ENCODE assay signal across 20 cellular contexts in genomic region chr20:46051556-46052323, GRCh38. TPM values are rescaled to one million over a fixed set of nuclear protein-coding genes. Genes with fewer than 3 reads are reported as not detected.
DNase-seq lines count a peak whose midpoint lies in the region; ATAC-seq and TF ChIP-seq lines count a peak whose summit lies in the region.
"Had no signal": no experiment of that assay in that cellular context is flagged by ENCODE, and none has a peak within 500 bp of the region (broad histone marks: within the 10 kb centered on the region; RNA-seq: fewer than 3 reads in every experiment).

No MANE protein-coding gene starts in this region.

- H3K9me3 Mint-ChIP-seq in activated T-cell treated with anti-CD3 and anti-CD28 coated beads, Interleukin-2, amount 50 U/mL, for 72 hours, result no peaks in the 10 kb centered on the region
- H3K9me3 Mint-ChIP-seq: H9; T-helper 2 cell treated with Interferon-gamma antibody and Interleukin-4, amounts not matched to agents 5 μg/mL and 100 μg/mL, for 36 hours had no signal

- TF ChIP-seq CTCF in BE2C (IDR thresholded peaks at IDR 0.05; ENCODE audit: low read depth, low read length), result no peak

- no peak overlapping the region for H3K4me3 Mint-ChIP-seq in activated T-cell treated with anti-CD3 and anti-CD28 coated beads, Interleukin-2, amount 50 U/mL, for 72 hours
- H3K4me3 Mint-ChIP-seq: activated CD4-positive, alpha-beta T cell treated with anti-CD3 and anti-CD28 coated beads for 36 hours; activated naive CD8-positive, alpha-beta T cell; H9; T-helper 2 cell treated with Interferon-gamma antibody and Interleukin-4, amounts not matched to agents 5 μg/mL and 100 μg/mL, for 36 hours had no signal

- H3K27me3 Mint-ChIP-seq in activated T-cell treated with anti-CD3 and anti-CD28 coated beads, Interleukin-2, amount 50 U/mL, for 72 hours (ENCODE audit: low read depth), result peaks cover 23% of the 10 kb centered on the region

- H3K4me1 Mint-ChIP-seq in activated T-cell treated with anti-CD3 and anti-CD28 coated beads, Interleukin-2, amount 50 U/mL, for 72 hours (ENCODE audit: low read depth), result no peaks in the 10 kb centered on the region
- H3K4me1 Mint-ChIP-seq: activated CD4-positive, alpha-beta T cell treated with anti-CD3 and anti-CD28 coated beads for 36 hours; H9 had no signal

- no peaks in the 10 kb centered on the region for H3K9me3 ChIP-seq in BE2C
- H3K9me3 ChIP-seq: stomach, vagina had no signal

- no peaks in the 10 kb centered on the region for H3K36me3 ChIP-seq in BE2C
- H3K36me3 ChIP-seq: stomach, vagina had no signal

- ATAC-seq in activated T-cell treated with anti-CD3 and anti-CD28 coated beads, Interleukin-2, amount 50 U/mL, for 72 hours (replicated peaks in 1 of 2), result no peak
- no peak for ATAC-seq in HG03280 (IDR thresholded peaks at IDR 0.05; ENCODE audit: unreplicated experiment)
- ATAC-seq: activated CD4-positive, alpha-beta T cell treated with anti-CD3 and anti-CD28 coated beads for 36 hours had no signal

- no peaks in the 10 kb centered on the region for H3K36me3 Mint-ChIP-seq in activated T-cell treated with anti-CD3 and anti-CD28 coated beads, Interleukin-2, amount 50 U/mL, for 72 hours (ENCODE audit: insufficient read depth in 2 of 2)

- no peak overlapping the region for H3K4me3 ChIP-seq in BE2C (ENCODE audit: low read depth, low read length)
- H3K4me3 ChIP-seq: skin epidermis, stomach, vagina had no signal

- H3K4me1 ChIP-seq in BE2C, result no peaks in the 10 kb centered on the region
- H3K4me1 ChIP-seq: stomach, vagina had no signal

- peak; percentile 67 for DNase-seq in BE2C
- DNase-seq in DMS79 treated with DMSO at 0.1 percent for 48 hours (lab: John Stamatoyannopoulos, UW), result peak; percentile 49
- peak; percentile 10 for DNase-seq in NCI-H2029 treated with DMSO at 0.1 percent for 48 hours (lab: John Stamatoyannopoulos, UW)
- DNase-seq in SHP77 treated with DMSO at 0.1 percent for 48 hours (lab: John Stamatoyannopoulos, UW), result peak; percentile 17
- no peak for DNase-seq in activated T-cell treated with anti-CD3 and anti-CD28 coated beads, Interleukin-2, amount 50 U/mL, for 72 hours
- DNase-seq in NOMO-1 (lab: John Stamatoyannopoulos, UW; ENCODE audit: unreplicated experiment in 2 of 2), result no peak
- DNase-seq: activated CD4-positive, alpha-beta T cell treated with anti-CD3 and anti-CD28 coated beads for 36 hours; effector CD8-positive, alpha-beta T cell; H9; Karpas-422; NCI-H446 treated with DMSO at 0.1 percent for 48 hours; Right ventricle myocardium superior; stomach had no signal

- no peak overlapping the region for H3K27ac Mint-ChIP-seq in activated T-cell treated with anti-CD3 and anti-CD28 coated beads, Interleukin-2, amount 50 U/mL, for 72 hours
- H3K27ac Mint-ChIP-seq: activated CD4-positive, alpha-beta T cell treated with anti-CD3 and anti-CD28 coated beads for 36 hours; activated naive CD8-positive, alpha-beta T cell; H9; T-helper 2 cell treated with Interferon-gamma antibody and Interleukin-4, amounts not matched to agents 5 μg/mL and 100 μg/mL, for 36 hours had no signal

- H3K27me3 ChIP-seq in BE2C, result no peaks in the 10 kb centered on the region
- H3K27me3 ChIP-seq: vagina had no signal

RNA-seq across cellular contexts. Expression of gene SLC12A5, which starts 22.7 kb away (rescaled TPM):
- 9.0 TPM for polyA plus RNA-seq in BE2C (2012; ENCODE audit: insufficient read depth, insufficient read length, low read depth)
- total RNA-seq in activated T-cell treated with anti-CD3 and anti-CD28 coated beads, Interleukin-2, amount 50 U/mL, for 72 hours, result 1 to 10 TPM; 1.2 to 3.2 TPM
- total RNA-seq: osteocyte, Right ventricle myocardium superior, vagina had no signal

RNA-seq across cellular contexts. Expression of gene NCOA5, which starts 38.0 kb away (rescaled TPM):
- 37.4 TPM for polyA plus RNA-seq in BE2C (2012; ENCODE audit: insufficient read depth, insufficient read length, low read depth)
- total RNA-seq in activated T-cell treated with anti-CD3 and anti-CD28 coated beads, Interleukin-2, amount 50 U/mL, for 72 hours, result 10 to 100 TPM; 18.2 to 19.2 TPM

RNA-seq across cellular contexts. Expression of gene MMP9, which starts 43.0 kb away (rescaled TPM):
- polyA plus RNA-seq in BE2C (2012; ENCODE audit: insufficient read depth, insufficient read length, low read depth), result not detected
- total RNA-seq in activated T-cell treated with anti-CD3 and anti-CD28 coated beads, Interleukin-2, amount 50 U/mL, for 72 hours, result under 1 TPM in 1 of 2 donors, not detected in 1; 0.14 TPM
- total RNA-seq: activated CD4-positive, alpha-beta T cell treated with anti-CD3 and anti-CD28 coated beads for 36 hours; osteocyte had no signal
- polyA plus RNA-seq: BJ had no signal

Comparison
In these comparisons a context has a peak if more than half of its experiments do, and no peak if none do; other contexts are left out.
1. DNase-seq: peak in BE2C (single experiment), DMS79 treated with DMSO at 0.1 percent for 48 hours (single experiment), NCI-H2029 treated with DMSO at 0.1 percent for 48 hours (single experiment) and SHP77 treated with DMSO at 0.1 percent for 48 hours (single experiment); none in activated T-cell treated with anti-CD3 and anti-CD28 coated beads, Interleukin-2, amount 50 U/mL, for 72 hours (0 of 2) and NOMO-1 (0 of 2).